Comparison of ENCODE assay signal across 1 cellular context in genomic region chr6:108163267-108163643, GRCh38.
TF ChIP-seq lines count a peak whose summit lies in the region.

No MANE protein-coding gene starts in this region.

TF ChIP-seq in HepG2, 621 proteins besides CTCF, POLR2A, EP300 and RAD21 (continued from another document):
- TF ChIP-seq ZNF10 (CRISPR knock-in tag; IDR thresholded peaks at IDR 0.05; ENCODE audit: borderline replicate concordance, low read depth) = no peak
- TF ChIP-seq MED13 (CRISPR knock-in tag; IDR thresholded peaks at IDR 0.05) = no peak
- TF ChIP-seq ZNF207 (IDR thresholded peaks at IDR 0.05; ENCODE audit: borderline replicate concordance) = no peak
- TF ChIP-seq RBAK (CRISPR knock-in tag; IDR thresholded peaks at IDR 0.05) = no peak
- no peak for TF ChIP-seq ZNF784 (CRISPR knock-in tag; IDR thresholded peaks at IDR 0.05; ENCODE audit: borderline replicate concordance)
- TF ChIP-seq TEAD2 (CRISPR knock-in tag; IDR thresholded peaks at IDR 0.05) = no peak
- TF ChIP-seq ZFP36 (IDR thresholded peaks at IDR 0.05; ENCODE audit: borderline replicate concordance, low read depth, low read length, partially characterized antibody) = peak; percentile 82
- peak; percentile 98 for TF ChIP-seq ZNF768 (CRISPR knock-in tag; IDR thresholded peaks at IDR 0.05)
